Comparison of ENCODE assay signal across 1 cellular context in genomic region chr16:1308036-1308976, GRCh38.
TF ChIP-seq lines count a peak whose summit lies in the region.

No MANE protein-coding gene starts in this region.

TF ChIP-seq in K562, 482 proteins besides CTCF, POLR2A, EP300 and RAD21 (continued from another document and continues in another):
- no peak for TF ChIP-seq RERE (CRISPR knock-in tag; IDR thresholded peaks at IDR 0.05; ENCODE audit: borderline replicate concordance)
- 0 out of 2 replicates have a peak, but pooled peaks have one; percentile 10 for TF ChIP-seq RNF2 (IDR thresholded peaks at IDR 0.05)
- TF ChIP-seq DPF2 (IDR thresholded peaks at IDR 0.05), result 0 out of 2 replicates have a peak, but pooled peaks have one; percentile 75
- TF ChIP-seq BRD9 (IDR thresholded peaks at IDR 0.05; ENCODE audit: low read depth, partially characterized antibody), result no peak
- TF ChIP-seq ZFP1 (CRISPR knock-in tag; IDR thresholded peaks at IDR 0.05), result no peak
- TF ChIP-seq, protein P1, sequence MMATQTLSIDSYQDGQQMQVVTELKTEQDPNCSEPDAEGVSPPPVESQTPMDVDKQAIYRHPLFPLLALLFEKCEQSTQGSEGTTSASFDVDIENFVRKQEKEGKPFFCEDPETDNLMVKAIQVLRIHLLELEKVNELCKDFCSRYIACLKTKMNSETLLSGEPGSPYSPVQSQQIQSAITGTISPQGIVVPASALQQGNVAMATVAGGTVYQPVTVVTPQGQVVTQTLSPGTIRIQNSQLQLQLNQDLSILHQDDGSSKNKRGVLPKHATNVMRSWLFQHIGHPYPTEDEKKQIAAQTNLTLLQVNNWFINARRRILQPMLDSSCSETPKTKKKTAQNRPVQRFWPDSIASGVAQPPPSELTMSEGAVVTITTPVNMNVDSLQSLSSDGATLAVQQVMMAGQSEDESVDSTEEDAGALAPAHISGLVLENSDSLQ (IDR thresholded peaks at IDR 0.05), result peak; percentile 55
- TF ChIP-seq RBM17 (IDR thresholded peaks at IDR 0.05; ENCODE audit: borderline replicate concordance, low read depth, low read length), result no peak
- TF ChIP-seq, protein P2, sequence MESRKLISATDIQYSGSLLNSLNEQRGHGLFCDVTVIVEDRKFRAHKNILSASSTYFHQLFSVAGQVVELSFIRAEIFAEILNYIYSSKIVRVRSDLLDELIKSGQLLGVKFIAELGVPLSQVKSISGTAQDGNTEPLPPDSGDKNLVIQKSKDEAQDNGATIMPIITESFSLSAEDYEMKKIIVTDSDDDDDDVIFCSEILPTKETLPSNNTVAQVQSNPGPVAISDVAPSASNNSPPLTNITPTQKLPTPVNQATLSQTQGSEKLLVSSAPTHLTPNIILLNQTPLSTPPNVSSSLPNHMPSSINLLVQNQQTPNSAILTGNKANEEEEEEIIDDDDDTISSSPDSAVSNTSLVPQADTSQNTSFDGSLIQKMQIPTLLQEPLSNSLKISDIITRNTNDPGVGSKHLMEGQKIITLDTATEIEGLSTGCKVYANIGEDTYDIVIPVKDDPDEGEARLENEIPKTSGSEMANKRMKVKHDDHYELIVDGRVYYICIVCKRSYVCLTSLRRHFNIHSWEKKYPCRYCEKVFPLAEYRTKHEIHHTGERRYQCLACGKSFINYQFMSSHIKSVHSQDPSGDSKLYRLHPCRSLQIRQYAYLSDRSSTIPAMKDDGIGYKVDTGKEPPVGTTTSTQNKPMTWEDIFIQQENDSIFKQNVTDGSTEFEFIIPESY (CRISPR knock-in tag; IDR thresholded peaks at IDR 0.05), result no peak
- peak; percentile 28 for TF ChIP-seq TAF1 (IDR thresholded peaks at IDR 0.05; ENCODE audit: control insufficient read depth, extremely low read depth, insufficient read depth, low read length, severe bottlenecking)
- TF ChIP-seq GTF2F1 (IDR thresholded peaks at IDR 0.05; ENCODE audit: low read depth, low read length), result no peak
- peak; percentile 33; the same call in 1 of the 2 replicates for TF ChIP-seq JUND (IDR thresholded peaks at IDR 0.05; ENCODE audit: borderline replicate concordance, low read depth, low read length)
- TF ChIP-seq JUND (tag; IDR thresholded peaks at IDR 0.05; ENCODE audit: borderline replicate concordance, low read depth, low read length), result no peak
- no peak for TF ChIP-seq ZNF79 (CRISPR knock-in tag; IDR thresholded peaks at IDR 0.05; ENCODE audit: low read depth)
- peak; percentile 43 for TF ChIP-seq PCBP1 (IDR thresholded peaks at IDR 0.05; ENCODE audit: low read depth, low read length, poor library complexity, severe bottlenecking)
- 0 out of 2 replicates have a peak, but pooled peaks have one; percentile 23 for TF ChIP-seq ZNF589 (CRISPR knock-in tag; IDR thresholded peaks at IDR 0.05; ENCODE audit: low read depth)
- TF ChIP-seq, protein P3, sequence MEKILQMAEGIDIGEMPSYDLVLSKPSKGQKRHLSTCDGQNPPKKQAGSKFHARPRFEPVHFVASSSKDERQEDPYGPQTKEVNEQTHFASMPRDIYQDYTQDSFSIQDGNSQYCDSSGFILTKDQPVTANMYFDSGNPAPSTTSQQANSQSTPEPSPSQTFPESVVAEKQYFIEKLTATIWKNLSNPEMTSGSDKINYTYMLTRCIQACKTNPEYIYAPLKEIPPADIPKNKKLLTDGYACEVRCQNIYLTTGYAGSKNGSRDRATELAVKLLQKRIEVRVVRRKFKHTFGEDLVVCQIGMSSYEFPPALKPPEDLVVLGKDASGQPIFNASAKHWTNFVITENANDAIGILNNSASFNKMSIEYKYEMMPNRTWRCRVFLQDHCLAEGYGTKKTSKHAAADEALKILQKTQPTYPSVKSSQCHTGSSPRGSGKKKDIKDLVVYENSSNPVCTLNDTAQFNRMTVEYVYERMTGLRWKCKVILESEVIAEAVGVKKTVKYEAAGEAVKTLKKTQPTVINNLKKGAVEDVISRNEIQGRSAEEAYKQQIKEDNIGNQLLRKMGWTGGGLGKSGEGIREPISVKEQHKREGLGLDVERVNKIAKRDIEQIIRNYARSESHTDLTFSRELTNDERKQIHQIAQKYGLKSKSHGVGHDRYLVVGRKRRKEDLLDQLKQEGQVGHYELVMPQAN (IDR thresholded peaks at IDR 0.05; ENCODE audit: borderline replicate concordance), result peak; percentile 64; the same call in 1 of the 2 replicates
- TF ChIP-seq, protein P4, sequence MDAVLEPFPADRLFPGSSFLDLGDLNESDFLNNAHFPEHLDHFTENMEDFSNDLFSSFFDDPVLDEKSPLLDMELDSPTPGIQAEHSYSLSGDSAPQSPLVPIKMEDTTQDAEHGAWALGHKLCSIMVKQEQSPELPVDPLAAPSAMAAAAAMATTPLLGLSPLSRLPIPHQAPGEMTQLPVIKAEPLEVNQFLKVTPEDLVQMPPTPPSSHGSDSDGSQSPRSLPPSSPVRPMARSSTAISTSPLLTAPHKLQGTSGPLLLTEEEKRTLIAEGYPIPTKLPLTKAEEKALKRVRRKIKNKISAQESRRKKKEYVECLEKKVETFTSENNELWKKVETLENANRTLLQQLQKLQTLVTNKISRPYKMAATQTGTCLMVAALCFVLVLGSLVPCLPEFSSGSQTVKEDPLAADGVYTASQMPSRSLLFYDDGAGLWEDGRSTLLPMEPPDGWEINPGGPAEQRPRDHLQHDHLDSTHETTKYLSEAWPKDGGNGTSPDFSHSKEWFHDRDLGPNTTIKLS (IDR thresholded peaks at IDR 0.05; ENCODE audit: borderline replicate concordance, low read depth), result no peak
- TF ChIP-seq ZNF407 (IDR thresholded peaks at IDR 0.05; ENCODE audit: low read depth), result 0 out of 2 replicates have a peak, but pooled peaks have one; percentile 20
- TF ChIP-seq ZNF766 (CRISPR knock-in tag; conservative IDR thresholded peaks at IDR 0.05), result 0 out of 2 replicates have a peak, but pooled peaks have one; percentile 16
- TF ChIP-seq ZNF41 (CRISPR knock-in tag; conservative IDR thresholded peaks at IDR 0.05), result no peak
- peak; percentile 5 to 40; a peak in 1 of 4 replicates for TF ChIP-seq TRIM24 (IDR thresholded peaks at IDR 0.05)
- TF ChIP-seq CCNT2 (IDR thresholded peaks at IDR 0.05; ENCODE audit: borderline replicate concordance, extremely low read depth, insufficient read length, low read depth, low read length), result peak; percentile 82
- TF ChIP-seq ZNF197 (CRISPR knock-in tag; IDR thresholded peaks at IDR 0.05; ENCODE audit: low read depth), result peak; percentile 70; the same call in 1 of the 2 replicates
- TF ChIP-seq NCOR1 (IDR thresholded peaks at IDR 0.05), result 0 out of 2 replicates have a peak, but pooled peaks have one; percentile 30
- peak; percentile 70; the same call in 1 of the 2 replicates for TF ChIP-seq POLR2AphosphoS5 (IDR thresholded peaks at IDR 0.05; ENCODE audit: control insufficient read depth, insufficient read depth, low read depth, low read length)
- TF ChIP-seq MEF2D (tag; conservative IDR thresholded peaks at IDR 0.05; ENCODE audit: low read depth), result no peak
- 0 out of 2 replicates have a peak, but pooled peaks have one; percentile 15 for TF ChIP-seq EHMT2 (IDR thresholded peaks at IDR 0.05)
- 0 out of 2 replicates have a peak, but pooled peaks have one; percentile 31 for TF ChIP-seq HLTF (IDR thresholded peaks at IDR 0.05)
- peak in 1 of 2 experiments; percentile 66; a peak in 2 of 4 replicates for TF ChIP-seq KDM1A (IDR thresholded peaks at IDR 0.05)
- TF ChIP-seq, protein P5, sequence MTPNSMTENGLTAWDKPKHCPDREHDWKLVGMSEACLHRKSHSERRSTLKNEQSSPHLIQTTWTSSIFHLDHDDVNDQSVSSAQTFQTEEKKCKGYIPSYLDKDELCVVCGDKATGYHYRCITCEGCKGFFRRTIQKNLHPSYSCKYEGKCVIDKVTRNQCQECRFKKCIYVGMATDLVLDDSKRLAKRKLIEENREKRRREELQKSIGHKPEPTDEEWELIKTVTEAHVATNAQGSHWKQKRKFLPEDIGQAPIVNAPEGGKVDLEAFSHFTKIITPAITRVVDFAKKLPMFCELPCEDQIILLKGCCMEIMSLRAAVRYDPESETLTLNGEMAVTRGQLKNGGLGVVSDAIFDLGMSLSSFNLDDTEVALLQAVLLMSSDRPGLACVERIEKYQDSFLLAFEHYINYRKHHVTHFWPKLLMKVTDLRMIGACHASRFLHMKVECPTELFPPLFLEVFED (CRISPR knock-in tag; conservative IDR thresholded peaks at IDR 0.05), result peak; percentile 78; the same call in 1 of the 2 replicates
- TF ChIP-seq, protein P6, sequence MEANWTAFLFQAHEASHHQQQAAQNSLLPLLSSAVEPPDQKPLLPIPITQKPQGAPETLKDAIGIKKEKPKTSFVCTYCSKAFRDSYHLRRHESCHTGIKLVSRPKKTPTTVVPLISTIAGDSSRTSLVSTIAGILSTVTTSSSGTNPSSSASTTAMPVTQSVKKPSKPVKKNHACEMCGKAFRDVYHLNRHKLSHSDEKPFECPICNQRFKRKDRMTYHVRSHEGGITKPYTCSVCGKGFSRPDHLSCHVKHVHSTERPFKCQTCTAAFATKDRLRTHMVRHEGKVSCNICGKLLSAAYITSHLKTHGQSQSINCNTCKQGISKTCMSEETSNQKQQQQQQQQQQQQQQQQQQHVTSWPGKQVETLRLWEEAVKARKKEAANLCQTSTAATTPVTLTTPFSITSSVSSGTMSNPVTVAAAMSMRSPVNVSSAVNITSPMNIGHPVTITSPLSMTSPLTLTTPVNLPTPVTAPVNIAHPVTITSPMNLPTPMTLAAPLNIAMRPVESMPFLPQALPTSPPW (CRISPR knock-in tag; IDR thresholded peaks at IDR 0.05), result peak; percentile 98
- TF ChIP-seq HDAC2 (IDR thresholded peaks at IDR 0.05), result 0 out of 2 replicates have a peak, but pooled peaks have one; percentile 45
